8 cellular contexts compared by ENCODE assay signal in the genomic region with DNA sequence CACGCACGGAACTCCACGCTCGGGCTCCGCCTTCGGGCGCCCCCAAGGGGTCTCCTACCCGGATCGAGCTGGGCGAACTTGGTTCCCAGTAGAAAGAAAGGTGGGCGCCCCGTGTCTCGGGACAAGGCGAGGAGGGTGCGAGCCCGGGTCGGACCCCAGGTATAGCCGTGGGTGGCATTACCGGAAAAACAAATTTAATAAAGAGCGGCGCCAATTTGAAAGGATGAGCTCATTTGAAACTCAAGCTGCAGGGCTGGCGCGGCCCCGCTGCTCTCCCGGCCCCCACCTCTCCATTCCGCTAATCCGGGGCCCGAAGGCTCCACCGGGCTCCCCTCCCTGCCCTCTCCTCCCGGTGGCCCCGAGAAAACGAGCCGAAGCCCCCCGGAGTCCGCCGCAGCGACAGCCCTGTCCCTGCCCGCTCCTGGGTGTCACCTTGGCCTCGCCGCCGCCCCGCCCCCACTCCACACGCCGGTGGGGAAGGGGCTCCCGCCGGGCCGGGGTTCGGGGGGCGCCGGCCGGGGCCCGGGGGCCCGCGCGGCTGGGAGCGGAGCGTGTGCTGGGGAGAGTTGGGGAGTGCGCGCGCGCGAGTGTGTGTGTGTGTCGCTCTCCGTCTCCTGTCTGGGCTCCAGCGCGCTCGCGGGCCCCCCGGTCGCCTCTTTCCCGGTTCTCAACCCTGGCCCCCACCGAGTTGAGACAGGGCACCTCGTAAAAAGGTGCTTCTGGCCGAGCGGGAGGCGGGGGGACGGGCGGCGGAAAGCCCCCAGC. TPM values are rescaled to one million over a fixed set of nuclear protein-coding genes. Genes with fewer than 3 reads are reported as not detected.
DNase-seq lines count a peak whose midpoint lies in the region; ATAC-seq and TF ChIP-seq lines count a peak whose summit lies in the region.

No MANE protein-coding gene starts in this region.

- H3K36me3 ChIP-seq in BJ (ENCODE audit: control insufficient read depth, insufficient read depth, low read length) (no peaks in the 10 kb centered on the region), upper lobe of right lung (no peaks in the 10 kb centered on the region)

- peak overlapping the region; percentile 92 for H3K4me3 ChIP-seq in BJ (ENCODE audit: low read depth, low read length)
- H3K4me3 ChIP-seq in mononuclear cell (ENCODE audit: low read length) = peak overlapping the region; percentile 52
- peak overlapping the region; percentile 77 for H3K4me3 ChIP-seq in upper lobe of right lung

- CTCF ChIA-PET in BJ (lab: Yijun Ruan, JAX) = interaction anchor here (0.6 to 3.7 kb wide), 9 partner anchors 33 to 164 kb away, joined by 3 to 18 read pairs (median 5); no protein-coding TSS in a partner anchor

- H3K27me3 Mint-ChIP-seq in endothelial cell (ENCODE audit: unreplicated experiment) = peaks cover 17% of the 10 kb centered on the region

- H3K4me1 Mint-ChIP-seq in endothelial cell (ENCODE audit: unreplicated experiment) = peaks cover 35% of the 10 kb centered on the region

- ATAC-seq in upper lobe of right lung (peak; percentile 49), HG02678 (IDR thresholded peaks at IDR 0.05; ENCODE audit: unreplicated experiment) (no peak)

- H3K9me3 ChIP-seq in mononuclear cell (ENCODE audit: low read depth, low read length) = no peaks in the 10 kb centered on the region
- H3K9me3 ChIP-seq in upper lobe of right lung = no peaks in the 10 kb centered on the region

- POLR2A ChIA-PET in BJ (lab: Charles Lee) = no interaction called here

- DNase-seq in BJ (ENCODE audit: low read depth) (no peak), HK-2 (ENCODE audit: unreplicated experiment) (peak; percentile 53), UCSD-AML1 (lab: John Stamatoyannopoulos, UW; ENCODE audit: unreplicated experiment) (peak; percentile 55), endothelial cell (ENCODE audit: low spot score) (peak; percentile 43), upper lobe of right lung (peak; percentile 73), NCI-H2171 (lab: John Stamatoyannopoulos, UW) (no peak)

- H3K27me3 ChIP-seq in BJ (ENCODE audit: control insufficient read depth, insufficient read depth, low read length) (no peaks in the 10 kb centered on the region), mononuclear cell (ENCODE audit: insufficient read depth, low read length) (peaks cover 52% of the 10 kb centered on the region), upper lobe of right lung (peaks cover 25% of the 10 kb centered on the region)

- peak overlapping the region; percentile 97 for H3K27ac Mint-ChIP-seq in endothelial cell (ENCODE audit: unreplicated experiment)

- H3K9me3 Mint-ChIP-seq in endothelial cell (ENCODE audit: unreplicated experiment) = no peaks in the 10 kb centered on the region

- peak overlapping the region; percentile 99 for H3K4me3 Mint-ChIP-seq in endothelial cell (ENCODE audit: unreplicated experiment)

- peaks cover 23% of the 10 kb centered on the region for H3K36me3 Mint-ChIP-seq in endothelial cell (ENCODE audit: low read depth, unreplicated experiment)

- peak; percentile 28 for TF ChIP-seq CTCF in BJ (IDR thresholded peaks at IDR 0.05; ENCODE audit: insufficient read depth, low read depth, low read length)
- TF ChIP-seq CTCF in endothelial cell (IDR thresholded peaks at IDR 0.05; ENCODE audit: unreplicated experiment) = no peak
- no peak for TF ChIP-seq CTCF in upper lobe of right lung (IDR thresholded peaks at IDR 0.05)

- H3K4me1 ChIP-seq in mononuclear cell (ENCODE audit: insufficient read depth, low read length) (peaks cover 14% of the 10 kb centered on the region), upper lobe of right lung (peaks cover 19% of the 10 kb centered on the region)

- peak overlapping the region; percentile 74 for H3K27ac ChIP-seq in upper lobe of right lung

- intact Hi-C loops in upper lobe of right lung (cut with DNase I) = no loop called here

RNA-seq across cellular contexts. Expression of gene IGF2BP2, which starts 1.4 kb away (rescaled TPM):
- 2.0 and 7.1 TPM in 2 replicates for polyA plus RNA-seq in BJ (2011; rRNA removed)
- polyA minus RNA-seq in BJ (2011; rRNA and poly(A)+ RNA removed) = 8.6 and 16.7 TPM in 2 replicates
- 165 TPM for total RNA-seq in endothelial cell (ENCODE audit: unreplicated experiment)
- 8.4 TPM for total RNA-seq in mononuclear cell
- 17.4 TPM for total RNA-seq in upper lobe of right lung

Comparison
In these comparisons a context has a peak if more than half of its experiments do, and no peak if none do; other contexts are left out.
1. DNase-seq: peak in HK-2 (single experiment), UCSD-AML1 (single experiment), endothelial cell (single experiment) and upper lobe of right lung (single experiment); none in BJ (single experiment) and NCI-H2171 (single experiment).
2. Peak in every context shown above with its lines, with median percentiles within 50 percentile points of each other: H3K4me3 ChIP-seq.